1 cellular context compared by ENCODE assay signal in the genomic region with DNA sequence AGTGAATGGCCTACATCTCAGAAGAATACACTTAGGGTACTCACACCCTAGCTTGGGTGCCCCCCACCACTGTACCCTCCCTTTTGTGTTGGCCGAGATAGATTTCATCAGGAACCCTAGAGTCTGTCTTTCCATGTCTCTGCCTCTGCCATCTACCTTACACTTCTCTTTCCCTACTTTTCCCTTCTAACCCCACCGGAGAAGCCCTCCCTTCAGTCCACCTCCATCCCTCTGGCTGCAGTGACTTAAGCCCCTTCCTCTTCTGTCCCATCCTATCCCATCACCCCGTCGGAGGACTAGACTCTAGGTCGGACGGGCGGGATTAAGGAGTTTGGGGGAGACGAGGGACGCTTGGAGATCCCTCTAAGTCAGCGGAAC.
TF ChIP-seq lines count a peak whose summit lies in the region.

No MANE protein-coding gene starts in this region.

TF ChIP-seq in K562, 482 proteins besides CTCF, POLR2A, EP300 and RAD21:
- TF ChIP-seq ZNF41 (CRISPR knock-in tag; conservative IDR thresholded peaks at IDR 0.05), result no peak
- TF ChIP-seq ZNF134 (CRISPR knock-in tag; conservative IDR thresholded peaks at IDR 0.05), result no peak
- TF ChIP-seq NR2C2 (CRISPR knock-in tag; IDR thresholded peaks at IDR 0.05), result peak; percentile 49; the same call in 1 of the 2 replicates
- TF ChIP-seq NR2C2 (tag; IDR thresholded peaks at IDR 0.05), result no peak
- no peak for TF ChIP-seq SMAD4 (CRISPR knock-in tag; conservative IDR thresholded peaks at IDR 0.05)
- no peak for TF ChIP-seq SPI1 (IDR thresholded peaks at IDR 0.05; ENCODE audit: borderline replicate concordance, low read depth, low read length)
- no peak for TF ChIP-seq FOSL1 (tag; conservative IDR thresholded peaks at IDR 0.05)
- TF ChIP-seq ZBTB17 (CRISPR knock-in tag; IDR thresholded peaks at IDR 0.05), result no peak
- TF ChIP-seq ZFX (CRISPR knock-in tag; IDR thresholded peaks at IDR 0.05), result peak; percentile 69; the same call in 1 of the 2 replicates
- no peak for TF ChIP-seq FOS (IDR thresholded peaks at IDR 0.05; ENCODE audit: extremely low read depth, insufficient read length)
- no peak for TF ChIP-seq ZNF444 (CRISPR knock-in tag; IDR thresholded peaks at IDR 0.05)
- TF ChIP-seq, protein P1, sequence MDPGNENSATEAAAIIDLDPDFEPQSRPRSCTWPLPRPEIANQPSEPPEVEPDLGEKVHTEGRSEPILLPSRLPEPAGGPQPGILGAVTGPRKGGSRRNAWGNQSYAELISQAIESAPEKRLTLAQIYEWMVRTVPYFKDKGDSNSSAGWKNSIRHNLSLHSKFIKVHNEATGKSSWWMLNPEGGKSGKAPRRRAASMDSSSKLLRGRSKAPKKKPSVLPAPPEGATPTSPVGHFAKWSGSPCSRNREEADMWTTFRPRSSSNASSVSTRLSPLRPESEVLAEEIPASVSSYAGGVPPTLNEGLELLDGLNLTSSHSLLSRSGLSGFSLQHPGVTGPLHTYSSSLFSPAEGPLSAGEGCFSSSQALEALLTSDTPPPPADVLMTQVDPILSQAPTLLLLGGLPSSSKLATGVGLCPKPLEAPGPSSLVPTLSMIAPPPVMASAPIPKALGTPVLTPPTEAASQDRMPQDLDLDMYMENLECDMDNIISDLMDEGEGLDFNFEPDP (CRISPR knock-in tag; IDR thresholded peaks at IDR 0.05), result no peak
- TF ChIP-seq YBX1 (IDR thresholded peaks at IDR 0.05), result no peak
- TF ChIP-seq STAT5A (IDR thresholded peaks at IDR 0.05; ENCODE audit: borderline replicate concordance, low read length), result no peak
- 0 out of 2 replicates have a peak, but pooled peaks have one; percentile 17 for TF ChIP-seq ELF4 (CRISPR knock-in tag; IDR thresholded peaks at IDR 0.05)
- no peak for TF ChIP-seq U2AF2 (optimal IDR thresholded peaks at IDR 0.05; ENCODE audit: low read depth, low read length)
- TF ChIP-seq HDGF (IDR thresholded peaks at IDR 0.05), result 0 out of 2 replicates have a peak, but pooled peaks have one; percentile 86
- TF ChIP-seq ZNF76 (CRISPR knock-in tag; IDR thresholded peaks at IDR 0.05; ENCODE audit: borderline replicate concordance), result no peak
- no peak for TF ChIP-seq SIN3B (IDR thresholded peaks at IDR 0.05; ENCODE audit: low read depth)
- no peak for TF ChIP-seq ZNF124 (CRISPR knock-in tag; IDR thresholded peaks at IDR 0.05)
- TF ChIP-seq PTTG1 (tag; IDR thresholded peaks at IDR 0.05; ENCODE audit: low read depth), result no peak
- TF ChIP-seq CREBBP (IDR thresholded peaks at IDR 0.05; ENCODE audit: low read depth, low read length), result no peak
- TF ChIP-seq, protein P2, sequence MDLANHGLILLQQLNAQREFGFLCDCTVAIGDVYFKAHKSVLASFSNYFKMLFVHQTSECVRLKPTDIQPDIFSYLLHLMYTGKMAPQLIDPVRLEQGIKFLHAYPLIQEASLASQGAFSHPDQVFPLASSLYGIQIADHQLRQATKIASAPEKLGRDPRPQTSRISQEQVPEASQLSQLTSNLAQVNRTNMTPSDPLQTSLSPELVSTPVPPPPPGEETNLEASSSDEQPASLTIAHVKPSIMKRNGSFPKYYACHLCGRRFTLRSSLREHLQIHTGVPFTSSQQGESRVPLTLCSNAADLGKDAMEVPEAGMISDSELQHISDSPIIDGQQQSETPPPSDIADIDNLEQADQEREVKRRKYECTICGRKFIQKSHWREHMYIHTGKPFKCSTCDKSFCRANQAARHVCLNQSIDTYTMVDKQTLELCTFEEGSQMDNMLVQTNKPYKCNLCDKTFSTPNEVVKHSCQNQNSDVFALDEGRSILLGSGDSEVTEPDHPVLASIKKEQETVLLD (IDR thresholded peaks at IDR 0.05), result no peak
- TF ChIP-seq IFI16 (CRISPR knock-in tag; IDR thresholded peaks at IDR 0.05), result no peak
- TF ChIP-seq KLF13 (tag; IDR thresholded peaks at IDR 0.05; ENCODE audit: borderline replicate concordance, low read depth), result no peak
- TF ChIP-seq GABPA (tag; conservative IDR thresholded peaks at IDR 0.05; ENCODE audit: low read depth), result 0 out of 2 replicates have a peak, but pooled peaks have one; percentile 1
- no peak for TF ChIP-seq ADNP (tag; IDR thresholded peaks at IDR 0.05)
- no peak for TF ChIP-seq SREBF2 (CRISPR knock-in tag; IDR thresholded peaks at IDR 0.05)
- TF ChIP-seq POLR3A (IDR thresholded peaks at IDR 0.05; ENCODE audit: borderline replicate concordance, extremely low read depth, insufficient read depth, insufficient read length), result no peak
- TF ChIP-seq, protein P3, sequence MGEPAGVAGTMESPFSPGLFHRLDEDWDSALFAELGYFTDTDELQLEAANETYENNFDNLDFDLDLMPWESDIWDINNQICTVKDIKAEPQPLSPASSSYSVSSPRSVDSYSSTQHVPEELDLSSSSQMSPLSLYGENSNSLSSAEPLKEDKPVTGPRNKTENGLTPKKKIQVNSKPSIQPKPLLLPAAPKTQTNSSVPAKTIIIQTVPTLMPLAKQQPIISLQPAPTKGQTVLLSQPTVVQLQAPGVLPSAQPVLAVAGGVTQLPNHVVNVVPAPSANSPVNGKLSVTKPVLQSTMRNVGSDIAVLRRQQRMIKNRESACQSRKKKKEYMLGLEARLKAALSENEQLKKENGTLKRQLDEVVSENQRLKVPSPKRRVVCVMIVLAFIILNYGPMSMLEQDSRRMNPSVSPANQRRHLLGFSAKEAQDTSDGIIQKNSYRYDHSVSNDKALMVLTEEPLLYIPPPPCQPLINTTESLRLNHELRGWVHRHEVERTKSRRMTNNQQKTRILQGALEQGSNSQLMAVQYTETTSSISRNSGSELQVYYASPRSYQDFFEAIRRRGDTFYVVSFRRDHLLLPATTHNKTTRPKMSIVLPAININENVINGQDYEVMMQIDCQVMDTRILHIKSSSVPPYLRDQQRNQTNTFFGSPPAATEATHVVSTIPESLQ (CRISPR knock-in tag; IDR thresholded peaks at IDR 0.05), result no peak
- no peak for TF ChIP-seq ATF1 (CRISPR knock-in tag; IDR thresholded peaks at IDR 0.05)
- TF ChIP-seq ATF1 (tag; IDR thresholded peaks at IDR 0.05), result no peak
- TF ChIP-seq ZNF436 (CRISPR knock-in tag; IDR thresholded peaks at IDR 0.05), result 0 out of 2 replicates have a peak, but pooled peaks have one; percentile 5
- no peak for TF ChIP-seq NFIC (IDR thresholded peaks at IDR 0.05)
- peak; percentile 40; the same call in 1 of the 2 replicates for TF ChIP-seq NBN (IDR thresholded peaks at IDR 0.05; ENCODE audit: low read depth)
- no peak; the same call in 1 of the 2 replicates for TF ChIP-seq EP400 (IDR thresholded peaks at IDR 0.05)
- no peak for TF ChIP-seq MBD2 (IDR thresholded peaks at IDR 0.05; ENCODE audit: borderline replicate concordance, low read depth)
- no peak for TF ChIP-seq FOXJ3 (CRISPR knock-in tag; IDR thresholded peaks at IDR 0.05)
- TF ChIP-seq NRF1 (conservative IDR thresholded peaks at IDR 0.05 in 1 of 2, IDR thresholded peaks at IDR 0.05 in 1 of 2), result no peak
- no peak for TF ChIP-seq NFE2 (IDR thresholded peaks at IDR 0.05; ENCODE audit: low read depth)
- no peak for TF ChIP-seq PRMT5 (CRISPR knock-in tag; IDR thresholded peaks at IDR 0.05)
- TF ChIP-seq ZNF263 (CRISPR knock-in tag; IDR thresholded peaks at IDR 0.05; ENCODE audit: borderline replicate concordance), result 0 out of 2 replicates have a peak, but pooled peaks have one; percentile 20
- TF ChIP-seq, protein P4, sequence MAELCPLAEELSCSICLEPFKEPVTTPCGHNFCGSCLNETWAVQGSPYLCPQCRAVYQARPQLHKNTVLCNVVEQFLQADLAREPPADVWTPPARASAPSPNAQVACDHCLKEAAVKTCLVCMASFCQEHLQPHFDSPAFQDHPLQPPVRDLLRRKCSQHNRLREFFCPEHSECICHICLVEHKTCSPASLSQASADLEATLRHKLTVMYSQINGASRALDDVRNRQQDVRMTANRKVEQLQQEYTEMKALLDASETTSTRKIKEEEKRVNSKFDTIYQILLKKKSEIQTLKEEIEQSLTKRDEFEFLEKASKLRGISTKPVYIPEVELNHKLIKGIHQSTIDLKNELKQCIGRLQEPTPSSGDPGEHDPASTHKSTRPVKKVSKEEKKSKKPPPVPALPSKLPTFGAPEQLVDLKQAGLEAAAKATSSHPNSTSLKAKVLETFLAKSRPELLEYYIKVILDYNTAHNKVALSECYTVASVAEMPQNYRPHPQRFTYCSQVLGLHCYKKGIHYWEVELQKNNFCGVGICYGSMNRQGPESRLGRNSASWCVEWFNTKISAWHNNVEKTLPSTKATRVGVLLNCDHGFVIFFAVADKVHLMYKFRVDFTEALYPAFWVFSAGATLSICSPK (IDR thresholded peaks at IDR 0.05; ENCODE audit: borderline replicate concordance), result no peak
- TF ChIP-seq TAF15 (IDR thresholded peaks at IDR 0.05; ENCODE audit: low read depth, low read length), result no peak
- no peak for TF ChIP-seq ZFP1 (CRISPR knock-in tag; IDR thresholded peaks at IDR 0.05)
- TF ChIP-seq NFYB (IDR thresholded peaks at IDR 0.05; ENCODE audit: extremely low read depth, insufficient read length), result no peak
- TF ChIP-seq, protein P5, sequence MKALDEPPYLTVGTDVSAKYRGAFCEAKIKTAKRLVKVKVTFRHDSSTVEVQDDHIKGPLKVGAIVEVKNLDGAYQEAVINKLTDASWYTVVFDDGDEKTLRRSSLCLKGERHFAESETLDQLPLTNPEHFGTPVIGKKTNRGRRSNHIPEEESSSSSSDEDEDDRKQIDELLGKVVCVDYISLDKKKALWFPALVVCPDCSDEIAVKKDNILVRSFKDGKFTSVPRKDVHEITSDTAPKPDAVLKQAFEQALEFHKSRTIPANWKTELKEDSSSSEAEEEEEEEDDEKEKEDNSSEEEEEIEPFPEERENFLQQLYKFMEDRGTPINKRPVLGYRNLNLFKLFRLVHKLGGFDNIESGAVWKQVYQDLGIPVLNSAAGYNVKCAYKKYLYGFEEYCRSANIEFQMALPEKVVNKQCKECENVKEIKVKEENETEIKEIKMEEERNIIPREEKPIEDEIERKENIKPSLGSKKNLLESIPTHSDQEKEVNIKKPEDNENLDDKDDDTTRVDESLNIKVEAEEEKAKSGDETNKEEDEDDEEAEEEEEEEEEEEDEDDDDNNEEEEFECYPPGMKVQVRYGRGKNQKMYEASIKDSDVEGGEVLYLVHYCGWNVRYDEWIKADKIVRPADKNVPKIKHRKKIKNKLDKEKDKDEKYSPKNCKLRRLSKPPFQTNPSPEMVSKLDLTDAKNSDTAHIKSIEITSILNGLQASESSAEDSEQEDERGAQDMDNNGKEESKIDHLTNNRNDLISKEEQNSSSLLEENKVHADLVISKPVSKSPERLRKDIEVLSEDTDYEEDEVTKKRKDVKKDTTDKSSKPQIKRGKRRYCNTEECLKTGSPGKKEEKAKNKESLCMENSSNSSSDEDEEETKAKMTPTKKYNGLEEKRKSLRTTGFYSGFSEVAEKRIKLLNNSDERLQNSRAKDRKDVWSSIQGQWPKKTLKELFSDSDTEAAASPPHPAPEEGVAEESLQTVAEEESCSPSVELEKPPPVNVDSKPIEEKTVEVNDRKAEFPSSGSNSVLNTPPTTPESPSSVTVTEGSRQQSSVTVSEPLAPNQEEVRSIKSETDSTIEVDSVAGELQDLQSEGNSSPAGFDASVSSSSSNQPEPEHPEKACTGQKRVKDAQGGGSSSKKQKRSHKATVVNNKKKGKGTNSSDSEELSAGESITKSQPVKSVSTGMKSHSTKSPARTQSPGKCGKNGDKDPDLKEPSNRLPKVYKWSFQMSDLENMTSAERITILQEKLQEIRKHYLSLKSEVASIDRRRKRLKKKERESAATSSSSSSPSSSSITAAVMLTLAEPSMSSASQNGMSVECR (CRISPR knock-in tag; IDR thresholded peaks at IDR 0.05), result no peak
- TF ChIP-seq RBBP5 (IDR thresholded peaks at IDR 0.05; ENCODE audit: borderline replicate concordance, insufficient read depth, low read length, poor library complexity, severe bottlenecking), result no peak
- no peak for TF ChIP-seq RBM15 (IDR thresholded peaks at IDR 0.05; ENCODE audit: insufficient read depth, low read length)
- TF ChIP-seq ZNF57 (CRISPR knock-in tag; IDR thresholded peaks at IDR 0.05), result no peak
- TF ChIP-seq, protein P6, sequence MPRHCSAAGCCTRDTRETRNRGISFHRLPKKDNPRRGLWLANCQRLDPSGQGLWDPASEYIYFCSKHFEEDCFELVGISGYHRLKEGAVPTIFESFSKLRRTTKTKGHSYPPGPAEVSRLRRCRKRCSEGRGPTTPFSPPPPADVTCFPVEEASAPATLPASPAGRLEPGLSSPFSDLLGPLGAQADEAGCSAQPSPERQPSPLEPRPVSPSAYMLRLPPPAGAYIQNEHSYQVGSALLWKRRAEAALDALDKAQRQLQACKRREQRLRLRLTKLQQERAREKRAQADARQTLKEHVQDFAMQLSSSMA (CRISPR knock-in tag; IDR thresholded peaks at IDR 0.05), result no peak
- no peak for TF ChIP-seq RB1 (IDR thresholded peaks at IDR 0.05; ENCODE audit: low read depth)
- TF ChIP-seq, protein P7, sequence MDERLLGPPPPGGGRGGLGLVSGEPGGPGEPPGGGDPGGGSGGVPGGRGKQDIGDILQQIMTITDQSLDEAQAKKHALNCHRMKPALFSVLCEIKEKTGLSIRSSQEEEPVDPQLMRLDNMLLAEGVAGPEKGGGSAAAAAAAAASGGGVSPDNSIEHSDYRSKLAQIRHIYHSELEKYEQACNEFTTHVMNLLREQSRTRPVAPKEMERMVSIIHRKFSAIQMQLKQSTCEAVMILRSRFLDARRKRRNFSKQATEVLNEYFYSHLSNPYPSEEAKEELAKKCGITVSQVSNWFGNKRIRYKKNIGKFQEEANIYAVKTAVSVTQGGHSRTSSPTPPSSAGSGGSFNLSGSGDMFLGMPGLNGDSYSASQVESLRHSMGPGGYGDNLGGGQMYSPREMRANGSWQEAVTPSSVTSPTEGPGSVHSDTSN (CRISPR knock-in tag; IDR thresholded peaks at IDR 0.05; ENCODE audit: low read depth), result no peak
- TF ChIP-seq, protein P7 (tag; conservative IDR thresholded peaks at IDR 0.05; ENCODE audit: low read depth), result no peak
- no peak for TF ChIP-seq HMG20A (CRISPR knock-in tag; conservative IDR thresholded peaks at IDR 0.05)
- TF ChIP-seq, protein P8, sequence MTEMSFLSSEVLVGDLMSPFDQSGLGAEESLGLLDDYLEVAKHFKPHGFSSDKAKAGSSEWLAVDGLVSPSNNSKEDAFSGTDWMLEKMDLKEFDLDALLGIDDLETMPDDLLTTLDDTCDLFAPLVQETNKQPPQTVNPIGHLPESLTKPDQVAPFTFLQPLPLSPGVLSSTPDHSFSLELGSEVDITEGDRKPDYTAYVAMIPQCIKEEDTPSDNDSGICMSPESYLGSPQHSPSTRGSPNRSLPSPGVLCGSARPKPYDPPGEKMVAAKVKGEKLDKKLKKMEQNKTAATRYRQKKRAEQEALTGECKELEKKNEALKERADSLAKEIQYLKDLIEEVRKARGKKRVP (CRISPR knock-in tag; IDR thresholded peaks at IDR 0.05), result no peak
- no peak for TF ChIP-seq TRIM24 (IDR thresholded peaks at IDR 0.05)
TF ChIP-seq in K562: peak in this region for 8.
